7 cellular contexts compared by ENCODE assay signal in the genomic region with DNA sequence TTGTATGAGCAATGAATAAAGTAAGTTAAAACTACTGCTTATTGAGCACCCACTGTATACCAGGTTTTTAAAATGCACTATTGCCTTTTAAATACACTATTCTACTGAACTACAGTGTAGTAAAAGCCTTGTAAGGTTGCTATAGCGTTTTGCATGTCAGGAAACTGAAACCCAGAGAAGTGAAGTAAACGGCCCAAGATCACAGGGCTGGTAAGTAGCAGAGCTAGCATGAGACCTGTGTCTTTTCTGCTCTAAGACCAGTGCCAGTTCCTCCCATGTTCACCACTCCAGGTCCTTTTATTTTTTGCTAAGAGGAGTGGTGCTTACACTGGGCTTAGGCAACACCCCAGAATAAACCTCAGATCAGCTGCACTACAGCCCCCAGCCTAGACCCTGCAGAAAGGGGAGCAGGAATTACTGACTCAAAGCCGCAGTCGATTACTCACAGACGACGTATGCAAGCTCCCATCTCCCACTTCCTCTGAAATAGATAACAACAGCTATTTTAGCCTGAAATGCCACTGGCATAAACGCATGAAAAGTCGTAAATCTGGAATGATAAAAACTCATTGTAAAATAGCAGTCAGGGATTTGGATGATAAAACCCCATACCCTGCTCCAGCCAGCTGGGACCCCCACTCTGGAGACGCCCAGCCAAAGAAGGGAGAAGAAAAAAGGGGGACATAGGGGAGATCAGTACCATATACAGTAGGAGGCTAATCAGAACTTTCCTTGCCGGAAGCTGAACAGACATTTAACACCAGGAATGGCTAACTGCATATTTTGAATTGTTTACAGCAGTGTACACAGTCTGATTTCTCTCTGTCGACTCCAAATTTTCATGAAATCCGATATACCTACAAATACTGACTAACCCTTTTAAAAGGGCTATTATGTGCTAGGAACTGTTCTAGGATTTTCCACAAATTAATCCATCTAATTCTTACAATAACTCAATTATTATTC.
DNase-seq lines count a peak whose midpoint lies in the region; ATAC-seq and TF ChIP-seq lines count a peak whose summit lies in the region.

No MANE protein-coding gene starts in this region.

- H3K9me3 Mint-ChIP-seq in chondrocyte (ENCODE audit: low read depth), result peaks cover 2% of the 10 kb centered on the region

- H3K36me3 Mint-ChIP-seq in chondrocyte (ENCODE audit: low read depth), result peaks cover 5% of the 10 kb centered on the region

- H3K4me3 Mint-ChIP-seq in chondrocyte (ENCODE audit: unreplicated experiment), result peak overlapping the region; percentile 63

- TF ChIP-seq CTCF in chondrocyte (IDR thresholded peaks at IDR 0.05), result no peak

- peak overlapping the region; percentile 99 for H3K27ac Mint-ChIP-seq in chondrocyte (ENCODE audit: unreplicated experiment)

- H3K4me1 Mint-ChIP-seq in chondrocyte (ENCODE audit: low read depth), result peaks cover 47% of the 10 kb centered on the region

- no peaks in the 10 kb centered on the region for H3K27me3 Mint-ChIP-seq in chondrocyte (ENCODE audit: low read depth)

- DNase-seq in NCI-H226, result peak; percentile 97
- DNase-seq in chondrocyte (ENCODE audit: low spot score), result no peak
- peak; percentile 77 for DNase-seq in renal cortical epithelial cell (ENCODE audit: low read depth)
- DNase-seq in NCI-H1092 (lab: John Stamatoyannopoulos, UW), result no peak
- no peak for DNase-seq in Ammon's horn (ENCODE audit: low spot score)
- no peak for DNase-seq in G401 (ENCODE audit: low spot score)

- peak; percentile 97 for ATAC-seq in GM19351 (IDR thresholded peaks at IDR 0.05; ENCODE audit: unreplicated experiment)

- in situ Hi-C loops in G401 (cut with HindIII; ENCODE audit: low sequenced_read_pairs), result no loop called here

Comparison
In these comparisons a context has a peak if more than half of its experiments do, and no peak if none do; other contexts are left out.
1. DNase-seq: peak in NCI-H226 (single experiment) and renal cortical epithelial cell (single experiment); none in chondrocyte (single experiment), NCI-H1092 (single experiment), Ammon's horn (single experiment) and G401 (single experiment).